In genomic region chr11:4606231-4607015, GRCh38 we compare ENCODE assay signal across 8 cellular contexts. TPM values are rescaled to one million over a fixed set of nuclear protein-coding genes. Genes with fewer than 3 reads are reported as not detected.
DNase-seq lines count a peak whose midpoint lies in the region; ATAC-seq and TF ChIP-seq lines count a peak whose summit lies in the region.

No MANE protein-coding gene starts in this region.

- H3K4me2 ChIP-seq in SU-DHL-6 (ENCODE audit: low read depth, low read length, poor library complexity, severe bottlenecking): peak overlapping the region; percentile 94

- peaks cover 21% of the 10 kb centered on the region; the same call in 1 of the 2 replicates for H3K79me2 ChIP-seq in SU-DHL-6 (ENCODE audit: insufficient read depth, low read length)

- H3K27me3 Mint-ChIP-seq in activated CD4-positive, alpha-beta T cell treated with anti-CD3 and anti-CD28 coated beads, Interleukin-2, amount 10 ng/mL, durations not matched to agents 7 days and 5 days: no peaks in the 10 kb centered on the region

- H3K27me3 ChIP-seq in SU-DHL-6 (ENCODE audit: low read length) (no peaks in the 10 kb centered on the region), stomach smooth muscle (ENCODE audit: control insufficient read depth in 1 of 2, insufficient read depth in 2 of 2, low read length in 2 of 2) (no peaks in the 10 kb centered on the region)

- no peak overlapping the region for H3K27ac ChIP-seq in SU-DHL-6 (ENCODE audit: low read depth, low read length)
- H3K27ac ChIP-seq in stomach smooth muscle (ENCODE audit: low read length): no peak overlapping the region

- ATAC-seq in GM18909 (IDR thresholded peaks at IDR 0.05; ENCODE audit: poor library complexity, unreplicated experiment): no peak

- H3K4me1 ChIP-seq in stomach smooth muscle (ENCODE audit: control insufficient read depth, insufficient read depth, low read length): peaks cover 12% of the 10 kb centered on the region

- H3K4me3 Mint-ChIP-seq in activated CD4-positive, alpha-beta T cell treated with anti-CD3 and anti-CD28 coated beads, Interleukin-2, amount 10 ng/mL, durations not matched to agents 7 days and 5 days: peak overlapping the region; percentile 91

- POLR2A ChIA-PET in activated CD4-positive, alpha-beta T cell treated with anti-CD3 and anti-CD28 coated beads, Interleukin-2, amount 10 ng/mL, durations not matched to agents 7 days and 5 days (lab: Charles Lee): no interaction called here

- TF ChIP-seq CTCF in SU-DHL-6 (IDR thresholded peaks at IDR 0.05; ENCODE audit: insufficient read depth, low read length, poor library complexity, severe bottlenecking) (no peak), foreskin fibroblast (IDR thresholded peaks at IDR 0.05; ENCODE audit: low read depth, low read length) (no peak)

- H3K9ac ChIP-seq in SU-DHL-6 (ENCODE audit: low read length): no peak overlapping the region; the same call in 1 of the 2 replicates
- H3K9ac ChIP-seq in stomach smooth muscle (ENCODE audit: low read length in 2 of 2): peak overlapping the region; percentile 7 to 85

- peaks cover 37% of the 10 kb centered on the region for H3K4me1 Mint-ChIP-seq in activated CD4-positive, alpha-beta T cell treated with anti-CD3 and anti-CD28 coated beads, Interleukin-2, amount 10 ng/mL, durations not matched to agents 7 days and 5 days

- peak overlapping the region; percentile 65 for H3K4me3 ChIP-seq in SU-DHL-6 (ENCODE audit: insufficient read depth, low read length, poor library complexity, severe bottlenecking)
- H3K4me3 ChIP-seq in foreskin fibroblast (ENCODE audit: low read depth in 1 of 2, low read length in 2 of 2): peak overlapping the region in 1 of 2 donors; percentile 82
- peak overlapping the region; percentile 81 to 84 for H3K4me3 ChIP-seq in stomach smooth muscle (ENCODE audit: low read length in 2 of 2)

- DNase-seq in activated CD4-positive, alpha-beta T cell treated with anti-CD3 and anti-CD28 coated beads, Interleukin-2, amount 10 ng/mL, durations not matched to agents 7 days and 5 days: no peak
- no peak for DNase-seq in activated CD4-positive, alpha-beta T cell treated with anti-CD3 and anti-CD28 coated beads for 1 hour
- DNase-seq in foreskin fibroblast (peak; percentile 47 to 72), ureter (ENCODE audit: low spot score) (no peak), LoVo (ENCODE audit: low spot score) (no peak)

- H3K36me3 Mint-ChIP-seq in activated CD4-positive, alpha-beta T cell treated with anti-CD3 and anti-CD28 coated beads, Interleukin-2, amount 10 ng/mL, durations not matched to agents 7 days and 5 days (ENCODE audit: low read depth): peaks cover 14% of the 10 kb centered on the region

- H3F3A ChIP-seq in SU-DHL-6 (ENCODE audit: insufficient read depth): no peaks in the 10 kb centered on the region

- H3K36me3 ChIP-seq in SU-DHL-6 (ENCODE audit: low read length) (no peaks in the 10 kb centered on the region), stomach smooth muscle (ENCODE audit: control insufficient read depth in 2 of 2, insufficient read depth in 2 of 2, low read length in 2 of 2) (peaks cover 17 to 25% of the 10 kb centered on the region in 2 donors)

- H3K27ac Mint-ChIP-seq in activated CD4-positive, alpha-beta T cell treated with anti-CD3 and anti-CD28 coated beads, Interleukin-2, amount 10 ng/mL, durations not matched to agents 7 days and 5 days: no peak overlapping the region

- H3K9me3 ChIP-seq in SU-DHL-6 (ENCODE audit: insufficient read depth, low read length): no peaks in the 10 kb centered on the region
- no peaks in the 10 kb centered on the region for H3K9me3 ChIP-seq in stomach smooth muscle (ENCODE audit: control insufficient read depth in 2 of 2, low read length in 2 of 2)

- no peak overlapping the region for H2AFZ ChIP-seq in SU-DHL-6 (ENCODE audit: low read depth, low read length, severe bottlenecking)

- CTCF ChIA-PET in activated CD4-positive, alpha-beta T cell treated with anti-CD3 and anti-CD28 coated beads, Interleukin-2, amount 10 ng/mL, durations not matched to agents 7 days and 5 days (lab: Charles Lee): interaction anchor here (0.8 to 0.9 kb wide), 3 partner anchors 11 to 15 kb away, joined by 3 read pairs; partner anchors contain the start of gene OR52I1

- H3K9me3 Mint-ChIP-seq in activated CD4-positive, alpha-beta T cell treated with anti-CD3 and anti-CD28 coated beads, Interleukin-2, amount 10 ng/mL, durations not matched to agents 7 days and 5 days: no peaks in the 10 kb centered on the region

- no peaks in the 10 kb centered on the region for H4K20me1 ChIP-seq in SU-DHL-6 (ENCODE audit: low read depth, low read length)

- H3K9me2 ChIP-seq in SU-DHL-6 (replicated peaks; ENCODE audit: insufficient read depth, low read length): no peaks in the 10 kb centered on the region

RNA-seq across cellular contexts. Expression of gene TRIM68, which starts 1.6 kb away (rescaled TPM):
- 10 to 100 TPM; 13.4 to 15.4 TPM for total RNA-seq in activated CD4-positive, alpha-beta T cell treated with anti-CD3 and anti-CD28 coated beads, Interleukin-2, amount 10 ng/mL, durations not matched to agents 7 days and 5 days
- total RNA-seq in ureter: 28.9 TPM

RNA-seq across cellular contexts. Expression of gene OR52I1, which starts 12.6 kb away (rescaled TPM):
- not detected for total RNA-seq in activated CD4-positive, alpha-beta T cell treated with anti-CD3 and anti-CD28 coated beads, Interleukin-2, amount 10 ng/mL, durations not matched to agents 7 days and 5 days
- not detected for total RNA-seq in ureter

RNA-seq across cellular contexts. Expression of gene OR52I2, which starts 24.9 kb away (rescaled TPM):
- total RNA-seq in activated CD4-positive, alpha-beta T cell treated with anti-CD3 and anti-CD28 coated beads, Interleukin-2, amount 10 ng/mL, durations not matched to agents 7 days and 5 days: not detected
- not detected for total RNA-seq in ureter

RNA-seq across cellular contexts. Expression of gene OR51D1, which starts 30.9 kb away (rescaled TPM):
- not detected for total RNA-seq in activated CD4-positive, alpha-beta T cell treated with anti-CD3 and anti-CD28 coated beads, Interleukin-2, amount 10 ng/mL, durations not matched to agents 7 days and 5 days
- not detected for total RNA-seq in ureter

RNA-seq across cellular contexts. Expression of gene OR51E1, which starts 37.4 kb away (rescaled TPM):
- not detected for total RNA-seq in activated CD4-positive, alpha-beta T cell treated with anti-CD3 and anti-CD28 coated beads, Interleukin-2, amount 10 ng/mL, durations not matched to agents 7 days and 5 days
- 0.86 TPM for total RNA-seq in ureter

Comparison
In these comparisons a context has a peak if more than half of its experiments do, and no peak if none do; other contexts are left out.
1. DNase-seq: peak in foreskin fibroblast (2 of 2); none in activated CD4-positive, alpha-beta T cell treated with anti-CD3 and anti-CD28 coated beads, Interleukin-2, amount 10 ng/mL, durations not matched to agents 7 days and 5 days (single experiment), activated CD4-positive, alpha-beta T cell treated with anti-CD3 and anti-CD28 coated beads for 1 hour (single experiment), ureter (single experiment) and LoVo (single experiment).